14 cellular contexts compared by ENCODE assay signal in the genomic region with DNA sequence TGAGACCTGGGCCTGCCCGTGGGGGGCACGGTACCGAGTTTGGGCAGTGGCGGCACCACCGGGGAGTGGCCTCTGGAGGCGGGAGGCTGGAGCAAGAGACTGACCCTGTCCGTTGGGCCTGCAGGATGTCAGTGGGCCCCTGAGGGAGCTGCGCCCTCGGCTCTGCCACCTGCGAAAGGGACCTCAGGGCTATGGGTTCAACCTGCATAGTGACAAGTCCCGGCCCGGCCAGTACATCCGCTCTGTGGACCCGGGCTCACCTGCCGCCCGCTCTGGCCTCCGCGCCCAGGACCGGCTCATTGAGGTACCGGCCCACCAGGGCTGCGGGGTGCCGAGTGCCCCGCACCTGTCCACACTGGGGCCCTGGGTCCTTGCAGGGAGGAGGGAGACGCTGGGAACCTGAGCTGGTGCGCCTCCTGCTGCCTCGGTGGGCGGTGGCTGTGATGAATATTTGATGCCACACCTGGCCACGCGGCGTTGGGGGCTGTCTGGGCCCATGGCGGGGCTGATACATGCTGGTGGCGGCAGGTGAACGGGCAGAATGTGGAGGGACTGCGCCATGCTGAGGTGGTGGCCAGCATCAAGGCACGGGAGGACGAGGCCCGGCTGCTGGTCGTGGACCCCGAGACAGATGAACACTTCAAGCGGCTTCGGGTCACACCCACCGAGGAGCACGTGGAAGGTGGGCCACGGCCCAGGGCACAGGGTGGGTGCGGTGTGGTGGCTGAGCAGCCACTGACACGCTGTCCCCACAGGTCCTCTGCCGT. TPM values are rescaled to one million over a fixed set of nuclear protein-coding genes. Genes with fewer than 3 reads are reported as not detected.
DNase-seq lines count a peak whose midpoint lies in the region; ATAC-seq and TF ChIP-seq lines count a peak whose summit lies in the region.
"Had no signal": no experiment of that assay in that cellular context is flagged by ENCODE, and none has a peak within 500 bp of the region (broad histone marks: within the 10 kb centered on the region; RNA-seq: fewer than 3 reads in every experiment).

No MANE protein-coding gene starts in this region.

- H3K4me3 ChIP-seq in A673 (ENCODE audit: low read depth, low read length, poor library complexity, severe bottlenecking) (no peak overlapping the region), SK-N-MC (peak overlapping the region; percentile 47), hepatocyte (no peak overlapping the region), sigmoid colon (peak overlapping the region in 3 of 4 donors; percentile 4 to 30 (median 29))
- H3K4me3 ChIP-seq: GM23338 had no signal

- H3K27me3 ChIP-seq in A673 (replicated peaks; ENCODE audit: insufficient read depth, low read depth, low read length, poor library complexity) (no peaks in the 10 kb centered on the region), hepatocyte (no peaks in the 10 kb centered on the region), sigmoid colon (no peaks in the 10 kb centered on the region)

- CTCF ChIA-PET in A673 (lab: Charles Lee) = no interaction called here

- peak overlapping the region; percentile 64 for H3K9ac ChIP-seq in SK-N-MC (ENCODE audit: insufficient read length)

- no TSS peak for BruUV-seq in A673 (replicated peaks; lab: Mats Ljungman, UMichigan)

- no peaks in the 10 kb centered on the region for H4K20me1 ChIP-seq in hepatocyte (ENCODE audit: insufficient read depth, poor library complexity, severe bottlenecking)

- H3K4me2 ChIP-seq in hepatocyte = peak overlapping the region; percentile 74
- H3K4me2 ChIP-seq: GM23338 had no signal

- peaks cover 11% of the 10 kb centered on the region for H3K79me2 ChIP-seq in hepatocyte

- ATAC-seq in HG02973 (IDR thresholded peaks at IDR 0.05; ENCODE audit: unreplicated experiment) = no peak
- ATAC-seq: activated CD4-positive, CD25-positive, alpha-beta regulatory T cell treated with anti-CD3 and anti-CD28 coated beads, Interleukin-2, amount 50 U/mL, for 24 hours; naive thymus-derived CD4-positive, alpha-beta T cell had no signal

- H3K27ac ChIP-seq in A673 (ENCODE audit: low read depth, low read length, poor library complexity, severe bottlenecking) (peak overlapping the region; percentile 68), SK-N-MC (peak overlapping the region; percentile 99), hepatocyte (peak overlapping the region; percentile 100), sigmoid colon (peak overlapping the region; percentile 78 to 90 (median 82))

- intact Hi-C loops in A673 (cut with micrococcal nuclease; ENCODE audit: unreplicated experiment) = no loop called here
- intact Hi-C loops in sigmoid colon (cut with DNase I) = no loop called here

- TF ChIP-seq POLR2A in sigmoid colon (IDR thresholded peaks at IDR 0.05) = no peak

- H2AFZ ChIP-seq in hepatocyte = no peak overlapping the region
- H2AFZ ChIP-seq: GM23338 had no signal

- H3K9me2 ChIP-seq in hepatocyte (replicated peaks; ENCODE audit: insufficient read depth) = no peaks in the 10 kb centered on the region

- TF ChIP-seq CTCF in A673 (conservative IDR thresholded peaks at IDR 0.05; ENCODE audit: low read depth, low read length) = no peak
- TF ChIP-seq CTCF in hepatocyte (IDR thresholded peaks at IDR 0.05; ENCODE audit: poor library complexity) = no peak
- TF ChIP-seq CTCF in sigmoid colon (IDR thresholded peaks at IDR 0.05) = no peak

- POLR2A ChIA-PET in A673 (lab: Charles Lee; ENCODE audit: low non-redundant PET) = no interaction called here

- TF ChIP-seq EP300 in sigmoid colon (IDR thresholded peaks at IDR 0.05) = no peak

- H3K4me1 ChIP-seq in A673 (ENCODE audit: insufficient read depth, low read length, poor library complexity, severe bottlenecking) (peaks cover 43% of the 10 kb centered on the region), hepatocyte (ENCODE audit: insufficient read depth) (peaks cover 77% of the 10 kb centered on the region), sigmoid colon (peaks cover 0 to 80% (median 78%) of the 10 kb centered on the region in 4 donors)

- DNase-seq in A673 (ENCODE audit: low spot score) (no peak), SK-N-MC (ENCODE audit: low read depth, low spot score) (no peak), hepatocyte (ENCODE audit: low spot score) (no peak), sigmoid colon (peak; percentile 65), NCI-H2196 treated with DMSO at 0.1 percent for 48 hours (lab: John Stamatoyannopoulos, UW; ENCODE audit: unreplicated experiment) (no peak)
- DNase-seq in activated CD4-positive, alpha-beta T cell treated with anti-CD3 and anti-CD28 coated beads for 1 hour = no peak
- DNase-seq in activated CD8-positive, alpha-beta memory T cell treated with anti-CD3 and anti-CD28 coated beads, Interleukin-2, amount 50 U/mL, for 48 hours = no peak
- DNase-seq: activated effector memory CD4-positive, alpha-beta T cell treated with Interleukin-2 at 50 U/mL for 16 hours; cortex of kidney; naive thymus-derived CD4-positive, alpha-beta T cell; NCI-H226 had no signal

- H3K9me3 ChIP-seq in A673 (ENCODE audit: low read depth, low read length, poor library complexity, severe bottlenecking) (no peaks in the 10 kb centered on the region), SK-N-MC (ENCODE audit: low read depth, low read length) (no peaks in the 10 kb centered on the region), hepatocyte (ENCODE audit: low read depth) (no peaks in the 10 kb centered on the region), sigmoid colon (no peaks in the 10 kb centered on the region)

- peaks cover 4% of the 10 kb centered on the region for H3K36me3 ChIP-seq in A673 (ENCODE audit: insufficient read depth, low read length, poor library complexity, severe bottlenecking)
- peaks cover 3% of the 10 kb centered on the region; the same call in 1 of the 2 replicates for H3K36me3 ChIP-seq in SK-N-MC (ENCODE audit: insufficient read depth, low read length)
- H3K36me3 ChIP-seq in hepatocyte (replicated peaks; ENCODE audit: insufficient read depth, low read depth) = no peaks in the 10 kb centered on the region
- H3K36me3 ChIP-seq in sigmoid colon = peaks cover 0 to 6% (median 2%) of the 10 kb centered on the region in 4 donors

- WGBS in hepatocyte (ENCODE audit: low lambda C conversion rate, missing lambda C conversion rate) = 94% methylated on average over 43 of the region's 47 CpGs
- 83 to 87% methylated on average over 47 of the region's 47 CpGs for WGBS in sigmoid colon, 2 donors

RNA-seq across cellular contexts. Expression of a gene that starts 9.7 kb away (rescaled TPM):
- total RNA-seq in A673 (2021) (19.5 and 26.4 TPM in 2 replicates), hepatocyte (25.9 and 29.6 TPM in 2 replicates), sigmoid colon (10 to 100 TPM; 23.5 to 57.9 (median 29.5) TPM)
- polyA plus RNA-seq in hepatocyte (37.7 and 43.8 TPM in 2 replicates), sigmoid colon (100 to 1,000 TPM in 1 of 3 donors, 10 to 100 TPM in 2; 46.7 to 105 (median 65.4) TPM)

RNA-seq across cellular contexts. Expression of a gene that starts 11.3 kb away (rescaled TPM):
- total RNA-seq in A673 (2021) (51.6 and 65.4 TPM in 2 replicates), hepatocyte (19.6 and 20.2 TPM in 2 replicates), sigmoid colon (10 to 100 TPM; 18.4 to 33.8 (median 25.6) TPM)
- polyA plus RNA-seq in hepatocyte (23.4 and 28.5 TPM in 2 replicates), sigmoid colon (10 to 100 TPM; 20.4 to 44.5 (median 35.6) TPM)

RNA-seq across cellular contexts. Expression of a gene that starts 11.4 kb away (rescaled TPM):
- total RNA-seq in A673 (2021) (125 and 155 TPM in 2 replicates), hepatocyte (39.5 and 41.8 TPM in 2 replicates), sigmoid colon (10 to 100 TPM; 25.0 to 80.9 (median 36.9) TPM)
- polyA plus RNA-seq in hepatocyte (78.7 and 113 TPM in 2 replicates), sigmoid colon (10 to 100 TPM; 16.9 to 58.4 (median 31.2) TPM)

RNA-seq across cellular contexts. Expression of a gene that starts 16.8 kb away (rescaled TPM):
- total RNA-seq in A673 (2021) = 96.5 and 105 TPM in 2 replicates
- 2.7 and 4.1 TPM in 2 replicates for total RNA-seq in hepatocyte
- 45.2 and 57.6 TPM in 2 replicates for polyA plus RNA-seq in hepatocyte
- not detected for total RNA-seq in sigmoid colon
- polyA plus RNA-seq in sigmoid colon = under 1 TPM in 1 of 3 donors, not detected in 2; 0.71 TPM
- polyA plus RNA-seq: naive thymus-derived CD4-positive, alpha-beta T cell had no signal

RNA-seq across cellular contexts. Expression of a gene that starts 26.8 kb away (rescaled TPM):
- total RNA-seq in A673 (2021) = 68.0 and 75.8 TPM in 2 replicates
- total RNA-seq in hepatocyte = 22.8 and 42.6 TPM in 2 replicates
- 29.5 and 36.8 TPM in 2 replicates for polyA plus RNA-seq in hepatocyte
- total RNA-seq in sigmoid colon = 10 to 100 TPM; 12.8 to 27.2 (median 17.7) TPM
- polyA plus RNA-seq in sigmoid colon = 10 to 100 TPM; 20.3 to 57.0 (median 21.0) TPM

Comparison
In these comparisons a context has a peak if more than half of its experiments do, and no peak if none do; other contexts are left out.
1. H3K4me3 ChIP-seq: peak in SK-N-MC (single experiment) and sigmoid colon (3 of 4); none in A673 (single experiment) and hepatocyte (single experiment).
2. Peak in every context shown above with its lines, with median percentiles within 50 percentile points of each other: H3K27ac ChIP-seq.